In the genomic region with DNA sequence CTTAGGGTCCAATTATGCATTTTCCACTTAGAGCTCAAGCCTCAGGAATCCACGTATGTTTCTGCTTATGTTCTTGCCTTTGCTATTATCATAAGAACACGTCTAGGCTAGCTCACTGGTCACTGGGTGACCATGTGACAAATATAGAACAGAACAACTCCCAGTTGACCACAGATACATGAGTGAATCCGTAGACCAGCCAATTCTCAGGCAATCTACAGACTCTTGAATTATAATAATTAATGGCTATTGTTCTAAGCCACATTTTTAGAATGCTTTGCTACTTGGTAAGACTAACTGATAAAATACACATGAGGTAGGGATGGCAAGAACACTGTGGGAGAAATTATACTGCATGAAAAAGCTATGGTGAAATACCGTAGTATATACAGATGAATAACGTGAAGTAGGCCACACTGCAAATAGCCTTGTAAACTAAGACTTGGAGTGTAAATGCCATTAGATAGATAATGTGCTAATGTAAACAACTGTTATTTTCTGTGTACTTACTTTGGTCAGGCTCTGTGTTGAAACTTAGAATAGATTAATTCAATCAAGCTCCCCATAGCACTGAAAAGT, we compare ENCODE assay signal across 33 cellular contexts.
A peak's percentile ranks its signal among the peaks of the same experiment; 100 is the strongest.
DNase-seq lines count a peak whose midpoint lies in the region; ATAC-seq and TF ChIP-seq lines count a peak whose summit lies in the region.
"Had no signal": no experiment of that assay in that cellular context is flagged by ENCODE, and none has a peak within 500 bp of the region (broad histone marks: within the 10 kb centered on the region; RNA-seq: fewer than 3 reads in every experiment).

No MANE protein-coding gene starts in this region.

- DNase-seq in A172 (ENCODE audit: low spot score) = peak; percentile 8
- DNase-seq in GM23248 = peak; percentile 53
- peak; percentile 10 for DNase-seq in astrocyte of the spinal cord (ENCODE audit: low read depth, low spot score)
- peak; percentile 22 for DNase-seq in fibroblast of the conjunctiva (ENCODE audit: low read depth)
- no peak for DNase-seq in GM23338 (ENCODE audit: low spot score)
- no peak for DNase-seq in DMS 273 treated with DMSO at 0.1 percent for 48 hours (lab: John Stamatoyannopoulos, UW)
- no peak for DNase-seq in COLO668 (lab: John Stamatoyannopoulos, UW; ENCODE audit: unreplicated experiment)
- DNase-seq in Calu3 = no peak
- DNase-seq: activated CD4-positive, alpha-beta memory T cell treated with anti-CD3 and anti-CD28 coated beads, Interleukin-2, amount 10 ng/mL, durations not matched to agents 7 days and 5 days; activated CD4-positive, CD25-positive, alpha-beta regulatory T cell treated with anti-CD3 and anti-CD28 coated beads, Interleukin-2, amount 50 U/mL, for 72 hours; activated naive CD4-positive, alpha-beta T cell treated with anti-CD3 and anti-CD28 coated beads, Interleukin-2, amount 50 U/mL, for 16 hours; aorta; DND-41; dorsolateral prefrontal cortex; H7; KBM-7; lower lobe of right lung; MM.1S; mucosa of descending colon; NCI-H1417 treated with DMSO at 0.1 percent for 48 hours; NCI-H2081; NCI-H2227 treated with DMSO at 0.1 percent for 48 hours; NCI-H748 treated with DMSO at 0.1 percent for 48 hours; T-helper 1 cell had no signal

- no peak overlapping the region for H3K9ac ChIP-seq in GM23248
- H3K9ac ChIP-seq: BLaER1 treated with 17β-estradiol and CSF1 and Interleukin-3, amounts not matched to agents 10 nM and 100 nM had no signal

- H3K27ac Mint-ChIP-seq in GM23338 = no peak overlapping the region
- H3K27ac Mint-ChIP-seq in Calu3 (ENCODE audit: unreplicated experiment) = no peak overlapping the region
- H3K27ac Mint-ChIP-seq: activated CD4-positive, alpha-beta memory T cell treated with anti-CD3 and anti-CD28 coated beads, Interleukin-2, amount 10 ng/mL, durations not matched to agents 7 days and 5 days; activated T-helper 17 cell treated with anti-CD3 and anti-CD28 coated beads, Interleukin-2, amount 50 U/mL, for 72 hours; natural killer cell treated with Interleukin-12 subunit alpha and Interleukin-12 subunit beta and Interleukin-15 and Interleukin-18, amount 100 ng/mL, for 72 hours; stimulated activated naive CD8-positive, alpha-beta T cell treated with anti-CD3 and anti-CD28 coated beads, Interleukin-15, Interleukin-2, amounts not matched to agents 100 ng/mL and 50 ng/mL, for 24 hours had no signal

- TF ChIP-seq CTCF in astrocyte of the spinal cord (IDR thresholded peaks at IDR 0.05; ENCODE audit: low read depth, low read length) (no peak), GM23338 (conservative IDR thresholded peaks at IDR 0.05; ENCODE audit: low read depth in 2 of 2) (no peak), Calu3 (IDR thresholded peaks at IDR 0.05; ENCODE audit: unreplicated experiment) (no peak)

- no peak overlapping the region for H3K4me2 ChIP-seq in GM23248 (ENCODE audit: unreplicated experiment)
- no peak overlapping the region for H3K4me2 ChIP-seq in GM23338
- H3K4me2 ChIP-seq: A549; BLaER1 treated with 17β-estradiol and CSF1 and Interleukin-3, amounts not matched to agents 10 nM and 100 nM had no signal

- no peaks in the 10 kb centered on the region for H3K9me3 ChIP-seq in GM23248 (ENCODE audit: low read depth)
- H3K9me3 ChIP-seq: A549; BLaER1 treated with 17β-estradiol and CSF1 and Interleukin-3, amounts not matched to agents 10 nM and 100 nM; lower lobe of right lung; mucosa of descending colon; thoracic aorta; vagina had no signal

- in situ Hi-C loops in GM23248 (cut with MboI) = no loop called here
- in situ Hi-C loops in astrocyte of the spinal cord (cut with HindIII; ENCODE audit: low sequenced_read_pairs) = no loop called here

- H2AFZ ChIP-seq in GM23248 = no peak overlapping the region
- H2AFZ ChIP-seq in GM23338 = no peak overlapping the region

- no peaks in the 10 kb centered on the region for H3K36me3 ChIP-seq in GM23248 (ENCODE audit: low read depth)
- no peaks in the 10 kb centered on the region for H3K36me3 ChIP-seq in GM23338 (ENCODE audit: insufficient read depth)
- H3K36me3 ChIP-seq: BLaER1 treated with 17β-estradiol and CSF1 and Interleukin-3, amounts not matched to agents 10 nM and 100 nM; lower lobe of right lung; thoracic aorta; vagina had no signal

- no peaks in the 10 kb centered on the region for H3K27me3 Mint-ChIP-seq in GM23338 (ENCODE audit: insufficient read depth, low read depth, poor library complexity)
- H3K27me3 Mint-ChIP-seq in Calu3 (ENCODE audit: unreplicated experiment) = no peaks in the 10 kb centered on the region
- H3K27me3 Mint-ChIP-seq: activated CD4-positive, alpha-beta memory T cell treated with anti-CD3 and anti-CD28 coated beads, Interleukin-2, amount 10 ng/mL, durations not matched to agents 7 days and 5 days; activated T-helper 17 cell treated with anti-CD3 and anti-CD28 coated beads, Interleukin-2, amount 50 U/mL, for 72 hours; natural killer cell treated with Interleukin-12 subunit alpha and Interleukin-12 subunit beta and Interleukin-15 and Interleukin-18, amount 100 ng/mL, for 72 hours; stimulated activated naive CD8-positive, alpha-beta T cell treated with anti-CD3 and anti-CD28 coated beads, Interleukin-15, Interleukin-2, amounts not matched to agents 100 ng/mL and 50 ng/mL, for 24 hours had no signal

- H3K9me3 Mint-ChIP-seq in GM23338 (no peaks in the 10 kb centered on the region), Calu3 (ENCODE audit: low read depth, unreplicated experiment) (no peaks in the 10 kb centered on the region)
- H3K9me3 Mint-ChIP-seq: natural killer cell treated with Interleukin-12 subunit alpha and Interleukin-12 subunit beta and Interleukin-15 and Interleukin-18, amount 100 ng/mL, for 72 hours had no signal

- H4K20me1 ChIP-seq in GM23248 (ENCODE audit: insufficient read depth) = no peaks in the 10 kb centered on the region
- H4K20me1 ChIP-seq in GM23338 (replicated peaks; ENCODE audit: insufficient read depth) = no peaks in the 10 kb centered on the region
- H4K20me1 ChIP-seq: BLaER1 treated with 17β-estradiol and CSF1 and Interleukin-3, amounts not matched to agents 10 nM and 100 nM had no signal

- intact Hi-C loops in Calu3 (cut with micrococcal nuclease; ENCODE audit: unreplicated experiment) = no loop called here

- H3K4me1 ChIP-seq in GM23248 (ENCODE audit: insufficient read depth) = peaks cover 13% of the 10 kb centered on the region
- H3K4me1 ChIP-seq in GM23338 (ENCODE audit: insufficient read depth) = 0 out of 2 replicates have a peak, but pooled peaks cover under 1% of the 10 kb centered on the region
- H3K4me1 ChIP-seq: A549; BLaER1 treated with 17β-estradiol and CSF1 and Interleukin-3, amounts not matched to agents 10 nM and 100 nM; foreskin keratinocyte; lower lobe of right lung; vagina had no signal

- H3K4me1 Mint-ChIP-seq in GM23338 = no peaks in the 10 kb centered on the region
- H3K4me1 Mint-ChIP-seq in Calu3 (ENCODE audit: low read depth, unreplicated experiment) = peaks cover 18% of the 10 kb centered on the region
- H3K4me1 Mint-ChIP-seq: activated CD4-positive, alpha-beta memory T cell treated with anti-CD3 and anti-CD28 coated beads, Interleukin-2, amount 10 ng/mL, durations not matched to agents 7 days and 5 days; activated T-helper 17 cell treated with anti-CD3 and anti-CD28 coated beads, Interleukin-2, amount 50 U/mL, for 72 hours had no signal

- H3K27me3 ChIP-seq in GM23248 (replicated peaks; ENCODE audit: insufficient read depth) (no peaks in the 10 kb centered on the region), GM23338 (ENCODE audit: insufficient read depth) (no peaks in the 10 kb centered on the region)
- H3K27me3 ChIP-seq: BLaER1 treated with 17β-estradiol and CSF1 and Interleukin-3, amounts not matched to agents 10 nM and 100 nM; dorsolateral prefrontal cortex; foreskin keratinocyte; vagina had no signal

- H3K9me2 ChIP-seq in GM23248 (ENCODE audit: insufficient read depth) (no peaks in the 10 kb centered on the region), GM23338 (ENCODE audit: insufficient read depth) (peaks cover 2% of the 10 kb centered on the region; the same call in 1 of the 2 replicates)

- no peak for ATAC-seq in GM23338
- ATAC-seq: A549; activated T-helper 17 cell treated with anti-CD3 and anti-CD28 coated beads, Interleukin-2, amount 50 U/mL, for 72 hours; foreskin keratinocyte; GM12878; lower lobe of right lung; mucosa of descending colon; natural killer cell treated with Interleukin-12 subunit alpha and Interleukin-12 subunit beta and Interleukin-15 and Interleukin-18, amount 100 ng/mL, for 72 hours had no signal

- 50 to 54% methylated on average over 5 of the region's 5 CpGs for WGBS in GM23248 (ENCODE audit: low coverage in 1 of 2, low lambda C conversion rate in 2 of 2, missing lambda C conversion rate in 2 of 2), 2 experiments

- CTCF ChIA-PET in Calu3 (lab: Charles Lee) = no interaction called here

- peaks cover 20% of the 10 kb centered on the region; the same call in 1 of the 2 replicates for H3F3A ChIP-seq in GM23248 (ENCODE audit: insufficient read depth)
- no peaks in the 10 kb centered on the region for H3F3A ChIP-seq in GM23338 (replicated peaks; ENCODE audit: low read depth)

- H3K4me3 ChIP-seq in GM23248 (no peak overlapping the region), astrocyte of the spinal cord (ENCODE audit: low read depth, low read length) (no peak overlapping the region), GM23338 (no peak overlapping the region)
- H3K4me3 ChIP-seq: A549; BLaER1 treated with 17β-estradiol and CSF1 and Interleukin-3, amounts not matched to agents 10 nM and 100 nM; dorsolateral prefrontal cortex; GM12878; lower lobe of right lung; mucosa of descending colon; thoracic aorta; vagina had no signal

- BruUV-seq in Calu3 (replicated peaks; lab: Mats Ljungman, UMichigan) = no TSS peak

- H3K36me3 Mint-ChIP-seq in GM23338 (ENCODE audit: low read depth) = no peaks in the 10 kb centered on the region
- H3K36me3 Mint-ChIP-seq in Calu3 (ENCODE audit: insufficient read depth, unreplicated experiment) = no peaks in the 10 kb centered on the region
- H3K36me3 Mint-ChIP-seq: natural killer cell treated with Interleukin-12 subunit alpha and Interleukin-12 subunit beta and Interleukin-15 and Interleukin-18, amount 100 ng/mL, for 72 hours had no signal

- H3K4me3 Mint-ChIP-seq in GM23338 (no peak overlapping the region), Calu3 (ENCODE audit: low read depth, unreplicated experiment) (no peak overlapping the region)
- H3K4me3 Mint-ChIP-seq: activated CD4-positive, alpha-beta memory T cell treated with anti-CD3 and anti-CD28 coated beads, Interleukin-2, amount 10 ng/mL, durations not matched to agents 7 days and 5 days; activated T-helper 17 cell treated with anti-CD3 and anti-CD28 coated beads, Interleukin-2, amount 50 U/mL, for 72 hours; natural killer cell treated with Interleukin-12 subunit alpha and Interleukin-12 subunit beta and Interleukin-15 and Interleukin-18, amount 100 ng/mL, for 72 hours; stimulated activated naive CD8-positive, alpha-beta T cell treated with anti-CD3 and anti-CD28 coated beads, Interleukin-15, Interleukin-2, amounts not matched to agents 100 ng/mL and 50 ng/mL, for 24 hours had no signal

- H3K27ac ChIP-seq in GM23248 (peak overlapping the region; percentile 21; the same call in 1 of the 2 replicates), GM23338 (ENCODE audit: low read depth) (no peak overlapping the region)
- H3K27ac ChIP-seq: A549; BLaER1 treated with 17β-estradiol and CSF1 and Interleukin-3, amounts not matched to agents 10 nM and 100 nM; dorsolateral prefrontal cortex; foreskin keratinocyte; lower lobe of right lung; thoracic aorta; vagina had no signal

- H3K79me2 ChIP-seq in GM23248 (ENCODE audit: insufficient read depth) (no peaks in the 10 kb centered on the region), GM23338 (replicated peaks; ENCODE audit: insufficient read depth) (no peaks in the 10 kb centered on the region)

Comparison
In these comparisons a context has a peak if more than half of its experiments do, and no peak if none do; other contexts are left out.
1. DNase-seq: peak in A172 (single experiment), GM23248 (single experiment), astrocyte of the spinal cord (single experiment) and fibroblast of the conjunctiva (single experiment); none in GM23338 (single experiment), DMS 273 treated with DMSO at 0.1 percent for 48 hours (single experiment), COLO668 (single experiment) and Calu3 (single experiment).